8 cellular contexts compared by ENCODE assay signal in the genomic region with DNA sequence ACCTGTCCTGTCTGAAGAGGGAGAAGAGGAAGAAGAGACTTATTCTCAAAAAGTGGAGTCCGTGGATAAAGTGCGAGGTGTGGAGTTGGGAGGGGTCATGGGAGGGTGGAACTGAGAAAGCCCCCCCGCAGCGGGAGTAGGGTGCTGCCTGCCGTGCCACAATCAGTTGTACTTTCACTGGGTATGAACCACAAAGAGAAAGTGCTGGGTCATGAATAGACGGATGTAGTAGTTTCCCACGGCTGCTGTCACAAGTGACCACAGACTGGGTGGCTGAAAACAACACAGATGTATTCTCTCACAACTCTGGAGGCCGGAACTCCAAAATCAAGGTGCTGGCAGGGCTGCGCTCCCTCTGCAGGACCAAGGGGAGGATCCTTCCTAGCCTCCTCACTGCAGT. TPM values are rescaled to one million over a fixed set of nuclear protein-coding genes. Genes with fewer than 3 reads are reported as not detected.
DNase-seq lines count a peak whose midpoint lies in the region; ATAC-seq and TF ChIP-seq lines count a peak whose summit lies in the region.

No MANE protein-coding gene starts in this region.

- intact Hi-C loops in upper lobe of right lung (cut with DNase I) = no loop called here

- H3K27me3 ChIP-seq in upper lobe of right lung = no peaks in the 10 kb centered on the region

- no peaks in the 10 kb centered on the region for H3K9me3 ChIP-seq in upper lobe of right lung

- peak; percentile 25 for DNase-seq in stimulated activated CD4-positive, alpha-beta T cell treated with anti-CD3 and anti-CD28 coated beads, Interleukin-15, amount 100 ng/mL, for 24 hours
- DNase-seq in stimulated activated CD4-positive, alpha-beta T cell treated with anti-CD3 and anti-CD28 coated beads, Interleukin-2, amount 100 ng/mL, for 48 hours = no peak
- DNase-seq in RPMI7951 (ENCODE audit: low read depth) (peak; percentile 9), upper lobe of right lung (no peak), SKM-1 (lab: John Stamatoyannopoulos, UW; ENCODE audit: unreplicated experiment) (no peak), hippocampal formation (lab: John Stamatoyannopoulos, UW) (no peak)
- DNase-seq in NK-92 treated with Interleukin-12 subunit alpha and Interleukin-12 subunit beta, amount 100 ng/mL, for 24 hours (lab: John Stamatoyannopoulos, UW) = no peak

- no peak overlapping the region for H3K4me3 ChIP-seq in upper lobe of right lung

- H3K36me3 ChIP-seq in upper lobe of right lung = no peaks in the 10 kb centered on the region

- peaks cover 2% of the 10 kb centered on the region for H3K4me1 ChIP-seq in upper lobe of right lung

- peak; percentile 84 for ATAC-seq in HG02870 (IDR thresholded peaks at IDR 0.05; ENCODE audit: unreplicated experiment)
- ATAC-seq in upper lobe of right lung = peak; percentile 67

- TF ChIP-seq CTCF in upper lobe of right lung (IDR thresholded peaks at IDR 0.05) = no peak

- H3K27ac ChIP-seq in upper lobe of right lung = no peak overlapping the region

RNA-seq across cellular contexts. Expression of gene DNAH10, which starts 5.5 kb away (rescaled TPM):
- under 0.01 and 0.10 TPM in 2 replicates for total RNA-seq in RPMI7951 (2014; rRNA removed; shearing (Covaris generic))
- 0.23 TPM for total RNA-seq in upper lobe of right lung

RNA-seq across cellular contexts. Expression of gene ATP6V0A2, which starts 55.5 kb away (rescaled TPM):
- total RNA-seq in RPMI7951 (2014; rRNA removed; shearing (Covaris generic)) = 6.5 and 7.9 TPM in 2 replicates
- total RNA-seq in upper lobe of right lung = 27.8 TPM

Comparison
In these comparisons a context has a peak if more than half of its experiments do, and no peak if none do; other contexts are left out.
1. DNase-seq: peak in stimulated activated CD4-positive, alpha-beta T cell treated with anti-CD3 and anti-CD28 coated beads, Interleukin-15, amount 100 ng/mL, for 24 hours (single experiment) and RPMI7951 (single experiment); none in stimulated activated CD4-positive, alpha-beta T cell treated with anti-CD3 and anti-CD28 coated beads, Interleukin-2, amount 100 ng/mL, for 48 hours (0 of 2), upper lobe of right lung (single experiment), NK-92 treated with Interleukin-12 subunit alpha and Interleukin-12 subunit beta, amount 100 ng/mL, for 24 hours (single experiment), SKM-1 (single experiment) and hippocampal formation (0 of 2).